ENCODE assay signal across 20 cellular contexts in genomic region chr5:115386657-115387056, GRCh38.
"Had no signal": no experiment of that assay in that cellular context is flagged by ENCODE, and none has a peak within 500 bp of the region (broad histone marks: within the 10 kb centered on the region; RNA-seq: fewer than 3 reads in every experiment).

No MANE protein-coding gene starts in this region.

- H3K27me3 ChIP-seq: heart right ventricle, right lobe of liver, tibial artery, upper lobe of left lung, vagina had no signal

- H3K79me2 ChIP-seq: parathyroid adenoma had no signal

- H2AFZ ChIP-seq: parathyroid adenoma had no signal

- H3K9ac ChIP-seq: parathyroid adenoma had no signal

- FAIRE-seq: endothelial cell of umbilical vein, frontal cortex had no signal

- H3K27ac ChIP-seq: heart right ventricle, parathyroid adenoma, prostate gland, right lobe of liver, tibial artery, upper lobe of left lung, vagina had no signal

- H3K4me1 ChIP-seq: prostate gland, tibial artery, upper lobe of left lung had no signal

- H3K9me3 ChIP-seq: prostate gland, right lobe of liver, tibial artery, upper lobe of left lung, vagina had no signal

- H3K36me3 ChIP-seq: heart right ventricle, prostate gland, right lobe of liver, tibial artery, upper lobe of left lung, vagina had no signal

- H3K4me3 ChIP-seq: heart right ventricle, prostate gland, right lobe of liver, tibial artery, upper lobe of left lung, vagina had no signal

- ATAC-seq: heart right ventricle; left lobe of liver; naive thymus-derived CD4-positive, alpha-beta T cell; right lobe of liver; stimulated activated memory B cell treated with anti-CD40 and anti-IgM and Interleukin-4, amounts not matched to agents 10 μg/mL and 1 μg/mL and 100 μg/mL, for 72 hours had no signal

- DNase-seq: effector CD4-positive, alpha-beta T cell; endodermal cell; erythroblast; heart right ventricle; islet precursor cell; mammary epithelial cell; naive thymus-derived CD4-positive, alpha-beta T cell; nephron progenitor cell; retina; right lobe of liver; stimulated activated CD4-positive, alpha-beta T cell treated with anti-CD3 and anti-CD28 coated beads, Interleukin-4, amount 100 ng/mL, for 24 hours; tibial artery; upper lobe of left lung had no signal
